2 cellular contexts compared by ENCODE assay signal in the genomic region with DNA sequence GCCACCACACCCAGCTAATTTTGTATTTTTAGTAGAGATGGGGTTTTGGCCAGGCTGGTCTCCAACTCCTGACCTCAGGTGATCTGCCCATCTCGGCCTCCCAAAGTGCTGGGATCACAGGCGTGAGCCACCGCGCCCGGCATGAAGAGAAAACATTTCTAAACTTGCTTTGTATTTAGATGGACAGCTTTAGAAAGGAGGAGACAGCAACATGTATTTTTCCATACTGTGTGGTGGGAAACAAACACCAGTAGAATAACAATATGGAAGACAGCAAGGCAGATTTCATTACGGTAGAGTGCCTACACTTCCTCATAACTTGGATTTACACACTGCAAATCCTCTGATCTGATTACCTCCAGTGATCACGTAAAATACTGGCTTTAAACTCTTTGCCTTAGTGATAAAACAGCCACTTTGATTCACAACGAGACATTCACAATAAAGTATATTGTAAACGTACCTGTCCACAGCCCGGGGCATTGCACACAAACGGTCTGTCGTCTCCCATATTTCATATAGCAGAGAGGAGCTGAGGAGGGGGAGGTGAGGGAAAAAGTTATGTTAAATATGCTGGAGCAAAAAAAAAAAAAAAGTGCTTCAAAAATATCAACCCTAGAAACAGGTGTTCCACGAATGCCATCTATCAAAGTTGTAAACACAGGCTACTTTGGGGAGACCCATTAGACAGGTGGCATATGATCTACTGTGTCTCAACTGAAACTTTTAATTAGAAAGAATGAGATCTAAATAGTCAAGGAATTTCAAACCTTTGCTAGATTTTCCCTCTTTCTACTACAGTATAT.
TF ChIP-seq lines count a peak whose summit lies in the region.

No MANE protein-coding gene starts in this region.

TF ChIP-seq in HEK293, 187 proteins besides CTCF, POLR2A, EP300 and RAD21 (continued from another document and continues in another):
- TF ChIP-seq OSR2 (tag by site-specific recombination; IDR thresholded peaks at IDR 0.05) (no peak), ZBTB48 (tag by site-specific recombination; IDR thresholded peaks at IDR 0.05) (no peak), ZNF600 (tag by site-specific recombination; IDR thresholded peaks at IDR 0.05) (0 out of 2 replicates have a peak, but pooled peaks have one; percentile 29), ZNF514 (tag by site-specific recombination; IDR thresholded peaks at IDR 0.05) (no peak), ZBTB21 (tag by site-specific recombination; IDR thresholded peaks at IDR 0.05) (no peak), ZFP69B (tag by site-specific recombination; IDR thresholded peaks at IDR 0.05) (no peak), ZNF560 (tag by site-specific recombination; IDR thresholded peaks at IDR 0.05; ENCODE audit: borderline replicate concordance) (no peak), GLIS2 (tag by site-specific recombination; IDR thresholded peaks at IDR 0.05) (no peak), PRDM1 (tag by site-specific recombination; IDR thresholded peaks at IDR 0.05) (no peak), ZFP37 (tag by site-specific recombination; IDR thresholded peaks at IDR 0.05) (no peak), ZNF146 (tag by site-specific recombination; IDR thresholded peaks at IDR 0.05) (no peak), ZNF660 (tag by site-specific recombination; IDR thresholded peaks at IDR 0.05) (no peak), ZNF585B (tag by site-specific recombination; IDR thresholded peaks at IDR 0.05) (no peak), ZNF140 (tag by site-specific recombination; IDR thresholded peaks at IDR 0.05) (no peak), ZFP41 (tag by site-specific recombination; IDR thresholded peaks at IDR 0.05; ENCODE audit: borderline replicate concordance) (no peak), TRIM28 (IDR thresholded peaks at IDR 0.05; ENCODE audit: borderline replicate concordance, low read length) (no peak), ZNF792 (tag by site-specific recombination; IDR thresholded peaks at IDR 0.05) (no peak), ZNF791 (tag by site-specific recombination; IDR thresholded peaks at IDR 0.05) (no peak), ZNF157 (tag by site-specific recombination; IDR thresholded peaks at IDR 0.05) (no peak), KLF8 (tag by site-specific recombination; IDR thresholded peaks at IDR 0.05) (no peak), ZNF423 (tag by site-specific recombination; IDR thresholded peaks at IDR 0.05) (no peak), ZSCAN23 (tag by site-specific recombination; IDR thresholded peaks at IDR 0.05) (no peak)
- TF ChIP-seq, protein P1, sequence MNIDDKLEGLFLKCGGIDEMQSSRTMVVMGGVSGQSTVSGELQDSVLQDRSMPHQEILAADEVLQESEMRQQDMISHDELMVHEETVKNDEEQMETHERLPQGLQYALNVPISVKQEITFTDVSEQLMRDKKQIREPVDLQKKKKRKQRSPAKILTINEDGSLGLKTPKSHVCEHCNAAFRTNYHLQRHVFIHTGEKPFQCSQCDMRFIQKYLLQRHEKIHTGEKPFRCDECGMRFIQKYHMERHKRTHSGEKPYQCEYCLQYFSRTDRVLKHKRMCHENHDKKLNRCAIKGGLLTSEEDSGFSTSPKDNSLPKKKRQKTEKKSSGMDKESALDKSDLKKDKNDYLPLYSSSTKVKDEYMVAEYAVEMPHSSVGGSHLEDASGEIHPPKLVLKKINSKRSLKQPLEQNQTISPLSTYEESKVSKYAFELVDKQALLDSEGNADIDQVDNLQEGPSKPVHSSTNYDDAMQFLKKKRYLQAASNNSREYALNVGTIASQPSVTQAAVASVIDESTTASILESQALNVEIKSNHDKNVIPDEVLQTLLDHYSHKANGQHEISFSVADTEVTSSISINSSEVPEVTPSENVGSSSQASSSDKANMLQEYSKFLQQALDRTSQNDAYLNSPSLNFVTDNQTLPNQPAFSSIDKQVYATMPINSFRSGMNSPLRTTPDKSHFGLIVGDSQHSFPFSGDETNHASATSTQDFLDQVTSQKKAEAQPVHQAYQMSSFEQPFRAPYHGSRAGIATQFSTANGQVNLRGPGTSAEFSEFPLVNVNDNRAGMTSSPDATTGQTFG (tag by site-specific recombination; IDR thresholded peaks at IDR 0.05; ENCODE audit: borderline replicate concordance), result no peak
- TF ChIP-seq, protein P2, sequence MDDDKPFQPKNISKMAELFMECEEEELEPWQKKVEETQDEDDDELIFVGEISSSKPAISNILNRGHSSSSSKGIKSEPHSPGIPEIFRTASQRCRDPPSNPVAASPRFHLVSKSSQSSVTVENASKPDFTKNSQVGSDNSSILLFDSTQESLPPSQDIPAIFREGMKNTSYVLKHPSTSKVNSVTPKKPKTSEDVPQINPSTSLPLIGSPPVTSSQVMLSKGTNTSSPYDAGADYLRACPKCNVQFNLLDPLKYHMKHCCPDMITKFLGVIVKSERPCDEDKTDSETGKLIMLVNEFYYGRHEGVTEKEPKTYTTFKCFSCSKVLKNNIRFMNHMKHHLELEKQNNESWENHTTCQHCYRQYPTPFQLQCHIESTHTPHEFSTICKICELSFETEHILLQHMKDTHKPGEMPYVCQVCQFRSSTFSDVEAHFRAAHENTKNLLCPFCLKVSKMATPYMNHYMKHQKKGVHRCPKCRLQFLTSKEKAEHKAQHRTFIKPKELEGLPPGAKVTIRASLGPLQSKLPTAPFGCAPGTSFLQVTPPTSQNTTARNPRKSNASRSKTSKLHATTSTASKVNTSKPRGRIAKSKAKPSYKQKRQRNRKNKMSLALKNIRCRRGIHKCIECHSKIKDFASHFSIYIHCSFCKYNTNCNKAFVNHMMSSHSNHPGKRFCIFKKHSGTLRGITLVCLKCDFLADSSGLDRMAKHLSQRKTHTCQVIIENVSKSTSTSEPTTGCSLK (tag by site-specific recombination; IDR thresholded peaks at IDR 0.05), result no peak
- TF ChIP-seq, protein P3, sequence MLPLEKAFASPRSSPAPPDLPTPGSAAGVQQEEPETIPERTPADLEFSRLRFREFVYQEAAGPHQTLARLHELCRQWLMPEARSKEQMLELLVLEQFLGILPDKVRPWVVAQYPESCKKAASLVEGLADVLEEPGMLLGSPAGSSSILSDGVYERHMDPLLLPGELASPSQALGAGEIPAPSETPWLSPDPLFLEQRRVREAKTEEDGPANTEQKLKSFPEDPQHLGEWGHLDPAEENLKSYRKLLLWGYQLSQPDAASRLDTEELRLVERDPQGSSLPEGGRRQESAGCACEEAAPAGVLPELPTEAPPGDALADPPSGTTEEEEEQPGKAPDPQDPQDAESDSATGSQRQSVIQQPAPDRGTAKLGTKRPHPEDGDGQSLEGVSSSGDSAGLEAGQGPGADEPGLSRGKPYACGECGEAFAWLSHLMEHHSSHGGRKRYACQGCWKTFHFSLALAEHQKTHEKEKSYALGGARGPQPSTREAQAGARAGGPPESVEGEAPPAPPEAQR (tag by site-specific recombination; IDR thresholded peaks at IDR 0.05), result no peak
- TF ChIP-seq, protein P4, sequence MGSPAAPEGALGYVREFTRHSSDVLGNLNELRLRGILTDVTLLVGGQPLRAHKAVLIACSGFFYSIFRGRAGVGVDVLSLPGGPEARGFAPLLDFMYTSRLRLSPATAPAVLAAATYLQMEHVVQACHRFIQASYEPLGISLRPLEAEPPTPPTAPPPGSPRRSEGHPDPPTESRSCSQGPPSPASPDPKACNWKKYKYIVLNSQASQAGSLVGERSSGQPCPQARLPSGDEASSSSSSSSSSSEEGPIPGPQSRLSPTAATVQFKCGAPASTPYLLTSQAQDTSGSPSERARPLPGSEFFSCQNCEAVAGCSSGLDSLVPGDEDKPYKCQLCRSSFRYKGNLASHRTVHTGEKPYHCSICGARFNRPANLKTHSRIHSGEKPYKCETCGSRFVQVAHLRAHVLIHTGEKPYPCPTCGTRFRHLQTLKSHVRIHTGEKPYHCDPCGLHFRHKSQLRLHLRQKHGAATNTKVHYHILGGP (tag by site-specific recombination; IDR thresholded peaks at IDR 0.05), result no peak

TF ChIP-seq in WTC11, 78 proteins besides CTCF, POLR2A, EP300 and RAD21:
- TF ChIP-seq, protein P5, sequence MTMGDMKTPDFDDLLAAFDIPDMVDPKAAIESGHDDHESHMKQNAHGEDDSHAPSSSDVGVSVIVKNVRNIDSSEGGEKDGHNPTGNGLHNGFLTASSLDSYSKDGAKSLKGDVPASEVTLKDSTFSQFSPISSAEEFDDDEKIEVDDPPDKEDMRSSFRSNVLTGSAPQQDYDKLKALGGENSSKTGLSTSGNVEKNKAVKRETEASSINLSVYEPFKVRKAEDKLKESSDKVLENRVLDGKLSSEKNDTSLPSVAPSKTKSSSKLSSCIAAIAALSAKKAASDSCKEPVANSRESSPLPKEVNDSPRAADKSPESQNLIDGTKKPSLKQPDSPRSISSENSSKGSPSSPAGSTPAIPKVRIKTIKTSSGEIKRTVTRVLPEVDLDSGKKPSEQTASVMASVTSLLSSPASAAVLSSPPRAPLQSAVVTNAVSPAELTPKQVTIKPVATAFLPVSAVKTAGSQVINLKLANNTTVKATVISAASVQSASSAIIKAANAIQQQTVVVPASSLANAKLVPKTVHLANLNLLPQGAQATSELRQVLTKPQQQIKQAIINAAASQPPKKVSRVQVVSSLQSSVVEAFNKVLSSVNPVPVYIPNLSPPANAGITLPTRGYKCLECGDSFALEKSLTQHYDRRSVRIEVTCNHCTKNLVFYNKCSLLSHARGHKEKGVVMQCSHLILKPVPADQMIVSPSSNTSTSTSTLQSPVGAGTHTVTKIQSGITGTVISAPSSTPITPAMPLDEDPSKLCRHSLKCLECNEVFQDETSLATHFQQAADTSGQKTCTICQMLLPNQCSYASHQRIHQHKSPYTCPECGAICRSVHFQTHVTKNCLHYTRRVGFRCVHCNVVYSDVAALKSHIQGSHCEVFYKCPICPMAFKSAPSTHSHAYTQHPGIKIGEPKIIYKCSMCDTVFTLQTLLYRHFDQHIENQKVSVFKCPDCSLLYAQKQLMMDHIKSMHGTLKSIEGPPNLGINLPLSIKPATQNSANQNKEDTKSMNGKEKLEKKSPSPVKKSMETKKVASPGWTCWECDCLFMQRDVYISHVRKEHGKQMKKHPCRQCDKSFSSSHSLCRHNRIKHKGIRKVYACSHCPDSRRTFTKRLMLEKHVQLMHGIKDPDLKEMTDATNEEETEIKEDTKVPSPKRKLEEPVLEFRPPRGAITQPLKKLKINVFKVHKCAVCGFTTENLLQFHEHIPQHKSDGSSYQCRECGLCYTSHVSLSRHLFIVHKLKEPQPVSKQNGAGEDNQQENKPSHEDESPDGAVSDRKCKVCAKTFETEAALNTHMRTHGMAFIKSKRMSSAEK (CRISPR knock-in tag; IDR thresholded peaks at IDR 0.05; ENCODE audit: borderline replicate concordance), result no peak
- no peak for TF ChIP-seq GRHL2 (CRISPR knock-in tag; IDR thresholded peaks at IDR 0.05; ENCODE audit: insufficient replicate concordance, severe bottlenecking)
- TF ChIP-seq, protein P6, sequence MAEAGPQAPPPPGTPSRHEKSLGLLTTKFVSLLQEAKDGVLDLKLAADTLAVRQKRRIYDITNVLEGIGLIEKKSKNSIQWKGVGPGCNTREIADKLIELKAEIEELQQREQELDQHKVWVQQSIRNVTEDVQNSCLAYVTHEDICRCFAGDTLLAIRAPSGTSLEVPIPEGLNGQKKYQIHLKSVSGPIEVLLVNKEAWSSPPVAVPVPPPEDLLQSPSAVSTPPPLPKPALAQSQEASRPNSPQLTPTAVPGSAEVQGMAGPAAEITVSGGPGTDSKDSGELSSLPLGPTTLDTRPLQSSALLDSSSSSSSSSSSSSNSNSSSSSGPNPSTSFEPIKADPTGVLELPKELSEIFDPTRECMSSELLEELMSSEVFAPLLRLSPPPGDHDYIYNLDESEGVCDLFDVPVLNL (CRISPR knock-in tag; IDR thresholded peaks at IDR 0.05; ENCODE audit: borderline replicate concordance, low read depth), result no peak
- no peak for TF ChIP-seq IRF2 (CRISPR knock-in tag; IDR thresholded peaks at IDR 0.05; ENCODE audit: borderline replicate concordance, low read depth)
- TF ChIP-seq TCF7 (CRISPR knock-in tag; IDR thresholded peaks at IDR 0.05; ENCODE audit: low read depth), result no peak
- no peak for TF ChIP-seq JAZF1 (CRISPR knock-in tag; IDR thresholded peaks at IDR 0.05)
- TF ChIP-seq SOX15 (CRISPR knock-in tag; IDR thresholded peaks at IDR 0.05), result no peak
- TF ChIP-seq, protein P7, sequence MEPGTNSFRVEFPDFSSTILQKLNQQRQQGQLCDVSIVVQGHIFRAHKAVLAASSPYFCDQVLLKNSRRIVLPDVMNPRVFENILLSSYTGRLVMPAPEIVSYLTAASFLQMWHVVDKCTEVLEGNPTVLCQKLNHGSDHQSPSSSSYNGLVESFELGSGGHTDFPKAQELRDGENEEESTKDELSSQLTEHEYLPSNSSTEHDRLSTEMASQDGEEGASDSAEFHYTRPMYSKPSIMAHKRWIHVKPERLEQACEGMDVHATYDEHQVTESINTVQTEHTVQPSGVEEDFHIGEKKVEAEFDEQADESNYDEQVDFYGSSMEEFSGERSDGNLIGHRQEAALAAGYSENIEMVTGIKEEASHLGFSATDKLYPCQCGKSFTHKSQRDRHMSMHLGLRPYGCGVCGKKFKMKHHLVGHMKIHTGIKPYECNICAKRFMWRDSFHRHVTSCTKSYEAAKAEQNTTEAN (CRISPR knock-in tag; IDR thresholded peaks at IDR 0.05), result no peak
- TF ChIP-seq CREM (CRISPR knock-in tag; IDR thresholded peaks at IDR 0.05), result no peak
- TF ChIP-seq, protein P8, sequence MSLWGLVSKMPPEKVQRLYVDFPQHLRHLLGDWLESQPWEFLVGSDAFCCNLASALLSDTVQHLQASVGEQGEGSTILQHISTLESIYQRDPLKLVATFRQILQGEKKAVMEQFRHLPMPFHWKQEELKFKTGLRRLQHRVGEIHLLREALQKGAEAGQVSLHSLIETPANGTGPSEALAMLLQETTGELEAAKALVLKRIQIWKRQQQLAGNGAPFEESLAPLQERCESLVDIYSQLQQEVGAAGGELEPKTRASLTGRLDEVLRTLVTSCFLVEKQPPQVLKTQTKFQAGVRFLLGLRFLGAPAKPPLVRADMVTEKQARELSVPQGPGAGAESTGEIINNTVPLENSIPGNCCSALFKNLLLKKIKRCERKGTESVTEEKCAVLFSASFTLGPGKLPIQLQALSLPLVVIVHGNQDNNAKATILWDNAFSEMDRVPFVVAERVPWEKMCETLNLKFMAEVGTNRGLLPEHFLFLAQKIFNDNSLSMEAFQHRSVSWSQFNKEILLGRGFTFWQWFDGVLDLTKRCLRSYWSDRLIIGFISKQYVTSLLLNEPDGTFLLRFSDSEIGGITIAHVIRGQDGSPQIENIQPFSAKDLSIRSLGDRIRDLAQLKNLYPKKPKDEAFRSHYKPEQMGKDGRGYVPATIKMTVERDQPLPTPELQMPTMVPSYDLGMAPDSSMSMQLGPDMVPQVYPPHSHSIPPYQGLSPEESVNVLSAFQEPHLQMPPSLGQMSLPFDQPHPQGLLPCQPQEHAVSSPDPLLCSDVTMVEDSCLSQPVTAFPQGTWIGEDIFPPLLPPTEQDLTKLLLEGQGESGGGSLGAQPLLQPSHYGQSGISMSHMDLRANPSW (CRISPR knock-in tag; conservative IDR thresholded peaks at IDR 0.05; ENCODE audit: low read depth), result no peak
- no peak for TF ChIP-seq MXD4 (CRISPR knock-in tag; IDR thresholded peaks at IDR 0.05; ENCODE audit: borderline replicate concordance)
- TF ChIP-seq KAT7 (CRISPR knock-in tag; IDR thresholded peaks at IDR 0.05; ENCODE audit: borderline replicate concordance), result no peak
- TF ChIP-seq, protein P9, sequence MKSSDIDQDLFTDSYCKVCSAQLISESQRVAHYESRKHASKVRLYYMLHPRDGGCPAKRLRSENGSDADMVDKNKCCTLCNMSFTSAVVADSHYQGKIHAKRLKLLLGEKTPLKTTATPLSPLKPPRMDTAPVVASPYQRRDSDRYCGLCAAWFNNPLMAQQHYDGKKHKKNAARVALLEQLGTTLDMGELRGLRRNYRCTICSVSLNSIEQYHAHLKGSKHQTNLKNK (CRISPR knock-in tag; IDR thresholded peaks at IDR 0.05), result no peak
